Comparison of ENCODE assay signal across 13 cellular contexts in the genomic region with DNA sequence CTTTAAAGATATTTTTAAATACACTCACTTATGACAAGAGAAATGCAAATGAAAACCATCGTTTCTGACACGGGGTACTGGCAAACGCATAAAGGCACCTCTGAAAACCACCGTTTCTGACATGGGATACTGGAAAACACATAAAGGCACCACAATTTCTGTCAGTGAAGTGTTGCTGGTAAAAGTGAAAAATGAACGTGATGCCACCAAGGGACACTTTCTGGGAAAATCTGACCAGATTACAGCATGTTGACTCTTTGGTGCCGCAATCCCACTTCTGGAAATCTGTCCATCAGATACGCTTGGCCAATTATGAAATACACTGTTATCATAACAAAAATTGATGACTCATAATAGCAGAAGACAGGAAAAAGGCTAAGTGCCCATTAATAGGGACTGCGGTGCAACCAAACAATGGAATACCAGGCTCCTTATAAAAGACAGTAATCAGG.
DNase-seq lines count a peak whose midpoint lies in the region; ATAC-seq, FAIRE-seq and TF ChIP-seq lines count a peak whose summit lies in the region.
"Had no signal": no experiment of that assay in that cellular context is flagged by ENCODE, and none has a peak within 500 bp of the region (broad histone marks: within the 10 kb centered on the region; RNA-seq: fewer than 3 reads in every experiment).

No MANE protein-coding gene starts in this region.

- no peak overlapping the region for H3K4me3 ChIP-seq in RWPE2 (ENCODE audit: severe bottlenecking)
- no peak overlapping the region for H3K4me3 ChIP-seq in fibroblast of villous mesenchyme (ENCODE audit: low read depth, low read length)
- no peak overlapping the region for H3K4me3 ChIP-seq in right atrium auricular region
- no peak overlapping the region for H3K4me3 ChIP-seq in WERI-Rb-1 (ENCODE audit: low read depth, low read length)
- H3K4me3 ChIP-seq: skin epidermis, upper lobe of right lung had no signal

- FAIRE-seq in GM19239 (lab: Jason Lieb, UNC) = no peak

- H3K27me3 ChIP-seq in RWPE2 (ENCODE audit: insufficient read depth, poor library complexity, severe bottlenecking) (no peaks in the 10 kb centered on the region), right atrium auricular region (no peaks in the 10 kb centered on the region), WERI-Rb-1 (ENCODE audit: insufficient read depth, low read depth, severe bottlenecking) (no peaks in the 10 kb centered on the region)
- H3K27me3 ChIP-seq: upper lobe of right lung had no signal

- H3K36me3 ChIP-seq in RWPE2 (ENCODE audit: low read depth) (no peaks in the 10 kb centered on the region), right atrium auricular region (no peaks in the 10 kb centered on the region), WERI-Rb-1 (no peaks in the 10 kb centered on the region)
- H3K36me3 ChIP-seq: upper lobe of right lung had no signal

- peaks cover 8% of the 10 kb centered on the region for H3K4me1 ChIP-seq in RWPE2 (ENCODE audit: insufficient read depth, poor library complexity, severe bottlenecking)
- no peaks in the 10 kb centered on the region for H3K4me1 ChIP-seq in right atrium auricular region
- H3K4me1 ChIP-seq: upper lobe of right lung had no signal

- H3K9me3 ChIP-seq in RWPE2 (ENCODE audit: severe bottlenecking) (no peaks in the 10 kb centered on the region), right atrium auricular region (no peaks in the 10 kb centered on the region), WERI-Rb-1 (ENCODE audit: severe bottlenecking) (no peaks in the 10 kb centered on the region)
- H3K9me3 ChIP-seq: upper lobe of right lung had no signal

- no peak for TF ChIP-seq CTCF in RWPE2 (IDR thresholded peaks at IDR 0.05; ENCODE audit: poor library complexity, severe bottlenecking)
- TF ChIP-seq CTCF in fibroblast of villous mesenchyme (IDR thresholded peaks at IDR 0.05; ENCODE audit: insufficient read depth, low read depth, low read length) = no peak
- TF ChIP-seq CTCF in right atrium auricular region (IDR thresholded peaks at IDR 0.05) = no peak
- no peak for TF ChIP-seq CTCF in WERI-Rb-1 (IDR thresholded peaks at IDR 0.05; ENCODE audit: low read depth, low read length)

- ATAC-seq in RWPE2 (ENCODE audit: low read depth) = peak; percentile 79
- ATAC-seq: natural killer cell, upper lobe of right lung had no signal

- no peak overlapping the region for H3K27ac ChIP-seq in RWPE2 (ENCODE audit: poor library complexity, severe bottlenecking)
- no peak overlapping the region for H3K27ac ChIP-seq in right atrium auricular region
- H3K27ac ChIP-seq in WERI-Rb-1 = no peak overlapping the region
- H3K27ac ChIP-seq: skin epidermis, upper lobe of right lung had no signal

- peak; percentile 5 for DNase-seq in AG08395 (ENCODE audit: low spot score)
- DNase-seq in HCEC 1CT = peak; percentile 76
- no peak for DNase-seq in RWPE2 (ENCODE audit: low spot score)
- DNase-seq in fibroblast of villous mesenchyme (ENCODE audit: low read depth) = peak; percentile 62
- no peak for DNase-seq in right atrium auricular region (ENCODE audit: low spot score)
- no peak for DNase-seq in WERI-Rb-1
- no peak for DNase-seq in OCI-M2 (lab: John Stamatoyannopoulos, UW; ENCODE audit: unreplicated experiment)
- DNase-seq in GM19239 (ENCODE audit: insufficient read length, low spot score) = no peak
- DNase-seq: cerebellar nuclear complex, natural killer cell, NCI-H526, upper lobe of right lung had no signal

Comparison
In these comparisons a context has a peak if more than half of its experiments do, and no peak if none do; other contexts are left out.
1. DNase-seq: peak in AG08395 (single experiment), HCEC 1CT (single experiment) and fibroblast of villous mesenchyme (single experiment); none in RWPE2 (single experiment), right atrium auricular region (single experiment), WERI-Rb-1 (single experiment), OCI-M2 (single experiment) and GM19239 (single experiment).